ENCODE assay signal across 35 cellular contexts in the genomic region with DNA sequence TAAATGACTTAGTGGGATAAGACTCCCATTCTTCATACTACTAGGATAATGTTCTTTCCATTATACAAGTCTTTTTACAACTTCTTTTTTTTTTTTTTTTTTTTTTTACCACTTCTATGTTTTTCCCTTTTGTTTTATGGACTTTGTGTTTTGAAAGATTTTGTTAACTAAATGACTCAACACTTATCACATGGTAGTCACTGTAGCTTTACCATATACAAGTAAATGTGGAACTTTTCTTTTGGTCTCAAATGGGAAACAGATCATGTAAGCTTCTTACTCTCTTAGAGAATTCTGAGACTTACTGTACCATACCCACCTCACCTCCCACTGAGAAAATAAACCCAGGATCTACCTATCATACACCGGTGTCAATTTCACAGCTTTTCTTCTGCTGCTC.
DNase-seq lines count a peak whose midpoint lies in the region; ATAC-seq and TF ChIP-seq lines count a peak whose summit lies in the region.
"Had no signal": no experiment of that assay in that cellular context is flagged by ENCODE, and none has a peak within 500 bp of the region (broad histone marks: within the 10 kb centered on the region; RNA-seq: fewer than 3 reads in every experiment).

No MANE protein-coding gene starts in this region.

- H3K27ac Mint-ChIP-seq in activated T-helper 1 cell treated with anti-CD3 and anti-CD28 coated beads, Interleukin-12 subunit alpha, Interleukin-12 subunit beta, Interleukin-2, Interleukin-4 antibody, amounts not matched to agents 30 ng/mL and 10 ng/mL and 1 ng/mL, durations not matched to agents 14 hours and 24 hours and 36 hours: no peak overlapping the region
- H3K27ac Mint-ChIP-seq: activated naive CD4-positive, alpha-beta T cell treated with anti-CD3 and anti-CD28 coated beads, Interleukin-2, amount 50 U/mL, for 72 hours; CD4-positive, CD25-positive, alpha-beta regulatory T cell; effector memory CD8-positive, alpha-beta T cell; nephron progenitor cell; stimulated activated naive CD8-positive, alpha-beta T cell treated with anti-CD3 and anti-CD28 coated beads, Interleukin-15, Interleukin-2, amounts not matched to agents 100 ng/mL and 50 ng/mL, for 24 hours had no signal

- H3K27me3 Mint-ChIP-seq in activated T-helper 1 cell treated with anti-CD3 and anti-CD28 coated beads, Interleukin-12 subunit alpha, Interleukin-12 subunit beta, Interleukin-2, Interleukin-4 antibody, amounts not matched to agents 30 ng/mL and 10 ng/mL and 1 ng/mL, durations not matched to agents 14 hours and 24 hours and 36 hours (ENCODE audit: insufficient read depth): peaks cover 5% of the 10 kb centered on the region
- H3K27me3 Mint-ChIP-seq: CD4-positive, CD25-positive, alpha-beta regulatory T cell; effector memory CD8-positive, alpha-beta T cell; stimulated activated naive CD8-positive, alpha-beta T cell treated with anti-CD3 and anti-CD28 coated beads, Interleukin-15, Interleukin-2, amounts not matched to agents 100 ng/mL and 50 ng/mL, for 24 hours had no signal

- H2AFZ ChIP-seq in ACC112 (ENCODE audit: low read length, unreplicated experiment) (peak overlapping the region; percentile 82), mesenchymal stem cell (ENCODE audit: low read depth, low read length) (no peak overlapping the region), PC-9 (no peak overlapping the region)
- H2AFZ ChIP-seq: hepatocyte, parathyroid adenoma had no signal

- no peak overlapping the region for H3K4ac ChIP-seq in mesenchymal stem cell (ENCODE audit: low read depth in 1 of 2, low read length in 2 of 2)

- H2BK12ac ChIP-seq in mesenchymal stem cell (ENCODE audit: low read length in 2 of 2): no peak overlapping the region

- H3K27ac ChIP-seq in ACC112 (ENCODE audit: low read depth, low read length) (peak overlapping the region; percentile 61), mesenchymal stem cell (ENCODE audit: low read length, poor library complexity, severe bottlenecking) (no peak overlapping the region), PC-9 (no peak overlapping the region)
- H3K27ac ChIP-seq: hepatocyte, parathyroid adenoma, right atrium auricular region, thoracic aorta had no signal

- DNase-seq in LHCN-M2 (ENCODE audit: low read depth) (peak; percentile 37), choroid plexus epithelial cell (ENCODE audit: low read depth) (peak; percentile 30), mesenchymal stem cell (peak; percentile 47), OCI-M1 (lab: John Stamatoyannopoulos, UW) (no peak), PC-9 (no peak)
- no peak for DNase-seq in activated T-helper 1 cell treated with anti-CD3 and anti-CD28 coated beads, Interleukin-12 subunit alpha, Interleukin-12 subunit beta, Interleukin-2, Interleukin-4 antibody, amounts not matched to agents 30 ng/mL and 10 ng/mL and 1 ng/mL, durations not matched to agents 14 hours and 24 hours and 36 hours (ENCODE audit: low spot score)
- DNase-seq: activated CD4-positive, alpha-beta T cell treated with anti-CD3 and anti-CD28 coated beads for 48 hours; activated CD8-positive, alpha-beta memory T cell treated with anti-CD3 and anti-CD28 coated beads for 24 hours; activated T-cell treated with anti-CD3 and anti-CD28 coated beads for 4 hours; AML-193; anterior cingulate cortex; caudate nucleus; CD4-positive, CD25-positive, alpha-beta regulatory T cell; cortex of kidney; effector memory CD8-positive, alpha-beta T cell; H7; Karpas-422; NCI-H1436; NCI-H345; NCI-H69; nephron progenitor cell; SIG-M5; stimulated activated CD8-positive, alpha-beta memory T cell treated with anti-CD3 and anti-CD28 coated beads, Interleukin-4, amount 100 ng/mL, for 48 hours; SW 1271; T1000 had no signal

- peak overlapping the region; percentile 77 for H3K9ac ChIP-seq in mesenchymal stem cell (ENCODE audit: low read length)
- H3K9ac ChIP-seq: parathyroid adenoma had no signal

- H3F3A ChIP-seq in PC-9 (ENCODE audit: insufficient read depth, low read depth): no peaks in the 10 kb centered on the region

- H4K91ac ChIP-seq in mesenchymal stem cell (ENCODE audit: low read length): no peak overlapping the region

- H3K9me2 ChIP-seq in PC-9 (ENCODE audit: insufficient read depth): no peaks in the 10 kb centered on the region

- POLR2A ChIA-PET in PC-9 (lab: Charles Lee; ENCODE audit: unreplicated experiment): no interaction called here

- CTCF ChIA-PET in PC-9 (lab: Charles Lee): no interaction called here

- no peaks in the 10 kb centered on the region for H3K4me1 Mint-ChIP-seq in activated T-helper 1 cell treated with anti-CD3 and anti-CD28 coated beads, Interleukin-12 subunit alpha, Interleukin-12 subunit beta, Interleukin-2, Interleukin-4 antibody, amounts not matched to agents 30 ng/mL and 10 ng/mL and 1 ng/mL, durations not matched to agents 14 hours and 24 hours and 36 hours (ENCODE audit: low read depth)
- H3K4me1 Mint-ChIP-seq: CD4-positive, CD25-positive, alpha-beta regulatory T cell; nephron progenitor cell had no signal

- H3K36me3 ChIP-seq in ACC112 (ENCODE audit: insufficient read depth, low read length): no peaks in the 10 kb centered on the region
- H3K36me3 ChIP-seq in mesenchymal stem cell (ENCODE audit: control insufficient read depth in 1 of 2, insufficient read depth in 2 of 2, low read depth in 1 of 2, low read length in 2 of 2): no peaks in the 10 kb centered on the region
- no peaks in the 10 kb centered on the region for H3K36me3 ChIP-seq in PC-9 (ENCODE audit: low read depth)
- H3K36me3 ChIP-seq: right atrium auricular region, thoracic aorta had no signal

- no TSS peak for BruUV-seq in PC-9 (replicated peaks; lab: Mats Ljungman, UMichigan)

- no peak for ATAC-seq in HG03521 (IDR thresholded peaks at IDR 0.05; ENCODE audit: unreplicated experiment)
- ATAC-seq: activated naive CD4-positive, alpha-beta T cell treated with anti-CD3 and anti-CD28 coated beads, Interleukin-2, amount 50 U/mL, for 72 hours; effector memory CD8-positive, alpha-beta T cell; HepG2 had no signal

- no peaks in the 10 kb centered on the region for H3K9me3 ChIP-seq in mesenchymal stem cell (ENCODE audit: control insufficient read depth, low read length)
- no peaks in the 10 kb centered on the region for H3K9me3 ChIP-seq in PC-9 (ENCODE audit: insufficient read depth, low read depth)
- H3K9me3 ChIP-seq: right atrium auricular region, thoracic aorta had no signal

- no peak overlapping the region for H3K23ac ChIP-seq in mesenchymal stem cell (ENCODE audit: low read length in 2 of 2)

- no peak overlapping the region for H2BK120ac ChIP-seq in mesenchymal stem cell (ENCODE audit: low read depth, low read length)

- WGBS in mesenchymal stem cell: 89% methylated on average over 1 of the region's 1 CpG

- no peak overlapping the region for H4K8ac ChIP-seq in mesenchymal stem cell (ENCODE audit: low read length)

- no peaks in the 10 kb centered on the region for H3K36me3 Mint-ChIP-seq in activated T-helper 1 cell treated with anti-CD3 and anti-CD28 coated beads, Interleukin-12 subunit alpha, Interleukin-12 subunit beta, Interleukin-2, Interleukin-4 antibody, amounts not matched to agents 30 ng/mL and 10 ng/mL and 1 ng/mL, durations not matched to agents 14 hours and 24 hours and 36 hours (ENCODE audit: low read depth)
- H3K36me3 Mint-ChIP-seq: activated naive CD4-positive, alpha-beta T cell treated with anti-CD3 and anti-CD28 coated beads, Interleukin-2, amount 50 U/mL, for 72 hours; CD4-positive, CD25-positive, alpha-beta regulatory T cell had no signal

- H2AK5ac ChIP-seq in mesenchymal stem cell (ENCODE audit: low read length, severe bottlenecking): no peak overlapping the region

- no peak overlapping the region for H3K4me3 Mint-ChIP-seq in activated T-helper 1 cell treated with anti-CD3 and anti-CD28 coated beads, Interleukin-12 subunit alpha, Interleukin-12 subunit beta, Interleukin-2, Interleukin-4 antibody, amounts not matched to agents 30 ng/mL and 10 ng/mL and 1 ng/mL, durations not matched to agents 14 hours and 24 hours and 36 hours
- H3K4me3 Mint-ChIP-seq: CD4-positive, CD25-positive, alpha-beta regulatory T cell; effector memory CD8-positive, alpha-beta T cell; nephron progenitor cell; stimulated activated naive CD8-positive, alpha-beta T cell treated with anti-CD3 and anti-CD28 coated beads, Interleukin-15, Interleukin-2, amounts not matched to agents 100 ng/mL and 50 ng/mL, for 24 hours had no signal

- H3K79me2 ChIP-seq in ACC112 (ENCODE audit: control insufficient read depth, insufficient read depth, low read length, unreplicated experiment) (no peaks in the 10 kb centered on the region), PC-9 (ENCODE audit: low read depth) (no peaks in the 10 kb centered on the region)
- H3K79me2 ChIP-seq: hepatocyte, parathyroid adenoma had no signal

- H3K4me3 ChIP-seq in ACC112 (ENCODE audit: low read depth, low read length): peak overlapping the region; percentile 42; the same call in 1 of the 2 replicates
- no peak overlapping the region for H3K4me3 ChIP-seq in choroid plexus epithelial cell (ENCODE audit: low read depth, low read length)
- H3K4me3 ChIP-seq in mesenchymal stem cell (ENCODE audit: insufficient read depth in 1 of 2, low read depth in 1 of 2, low read length in 2 of 2): peak overlapping the region in 1 of 2 experiments; percentile 38
- no peak overlapping the region for H3K4me3 ChIP-seq in PC-9
- H3K4me3 ChIP-seq: hepatocyte, lung, right atrium auricular region, thoracic aorta had no signal

- H3K27me3 ChIP-seq in ACC112 (ENCODE audit: insufficient read depth, low read length) (no peaks in the 10 kb centered on the region), mesenchymal stem cell (ENCODE audit: control insufficient read depth in 1 of 2, insufficient read depth in 1 of 2, low read length in 2 of 2) (no peaks in the 10 kb centered on the region), PC-9 (ENCODE audit: insufficient read depth, low read depth) (no peaks in the 10 kb centered on the region)
- H3K27me3 ChIP-seq: hepatocyte, right atrium auricular region had no signal

- H3K79me1 ChIP-seq in mesenchymal stem cell (replicated peaks; ENCODE audit: low read length, poor library complexity, severe bottlenecking): no peaks in the 10 kb centered on the region

- peaks cover 3% of the 10 kb centered on the region for H3K9me3 Mint-ChIP-seq in activated T-helper 1 cell treated with anti-CD3 and anti-CD28 coated beads, Interleukin-12 subunit alpha, Interleukin-12 subunit beta, Interleukin-2, Interleukin-4 antibody, amounts not matched to agents 30 ng/mL and 10 ng/mL and 1 ng/mL, durations not matched to agents 14 hours and 24 hours and 36 hours
- H3K9me3 Mint-ChIP-seq: nephron progenitor cell had no signal

- TF ChIP-seq CTCF in choroid plexus epithelial cell (conservative IDR thresholded peaks at IDR 0.05; ENCODE audit: low read depth, low read length) (no peak), PC-9 (conservative IDR thresholded peaks at IDR 0.05) (no peak)

- intact Hi-C loops in activated T-helper 1 cell treated with anti-CD3 and anti-CD28 coated beads, Interleukin-12 subunit alpha, Interleukin-12 subunit beta, Interleukin-2, Interleukin-4 antibody, amounts not matched to agents 30 ng/mL and 10 ng/mL and 1 ng/mL, durations not matched to agents 14 hours and 24 hours and 36 hours (cut with micrococcal nuclease): no loop called here
- intact Hi-C loops in PC-9 (cut with micrococcal nuclease; ENCODE audit: unreplicated experiment): no loop called here

- no peak overlapping the region for H3K4me2 ChIP-seq in mesenchymal stem cell (ENCODE audit: low read length, poor library complexity, severe bottlenecking)
- H3K4me2 ChIP-seq in PC-9: no peak overlapping the region
- H3K4me2 ChIP-seq: hepatocyte had no signal

- no peak overlapping the region for H3K14ac ChIP-seq in mesenchymal stem cell (ENCODE audit: low read length in 2 of 2)

- no peaks in the 10 kb centered on the region for H4K20me1 ChIP-seq in PC-9 (ENCODE audit: insufficient read depth)

- no peak overlapping the region for H3K18ac ChIP-seq in mesenchymal stem cell (ENCODE audit: low read depth in 1 of 2, low read length in 2 of 2)

- no peak overlapping the region for H2BK5ac ChIP-seq in mesenchymal stem cell (ENCODE audit: low read depth, low read length, poor library complexity, severe bottlenecking)

- H3K4me1 ChIP-seq in ACC112 (ENCODE audit: control insufficient read depth, insufficient read depth, low read length, unreplicated experiment) (peaks cover 43% of the 10 kb centered on the region), mesenchymal stem cell (ENCODE audit: control insufficient read depth, insufficient read depth, low read depth, low read length) (peaks cover 3% of the 10 kb centered on the region), PC-9 (replicated peaks; ENCODE audit: insufficient read depth) (no peaks in the 10 kb centered on the region)
- H3K4me1 ChIP-seq: parathyroid adenoma, right atrium auricular region had no signal

- no peak overlapping the region for H2BK15ac ChIP-seq in mesenchymal stem cell (ENCODE audit: low read depth, poor library complexity, severe bottlenecking)

Comparison
In these comparisons a context has a peak if more than half of its experiments do, and no peak if none do; other contexts are left out.
1. DNase-seq: peak in LHCN-M2 (single experiment), choroid plexus epithelial cell (single experiment) and mesenchymal stem cell (single experiment); none in OCI-M1 (single experiment), activated T-helper 1 cell treated with anti-CD3 and anti-CD28 coated beads, Interleukin-12 subunit alpha, Interleukin-12 subunit beta, Interleukin-2, Interleukin-4 antibody, amounts not matched to agents 30 ng/mL and 10 ng/mL and 1 ng/mL, durations not matched to agents 14 hours and 24 hours and 36 hours (single experiment) and PC-9 (0 of 2).